Comparison of ENCODE assay signal across 14 cellular contexts in genomic region chr9:7983361-7983974, GRCh38.
DNase-seq lines count a peak whose midpoint lies in the region; ATAC-seq and TF ChIP-seq lines count a peak whose summit lies in the region.
"Had no signal": no experiment of that assay in that cellular context is flagged by ENCODE, and none has a peak within 500 bp of the region (broad histone marks: within the 10 kb centered on the region; RNA-seq: fewer than 3 reads in every experiment).

No MANE protein-coding gene starts in this region.

- no peaks in the 10 kb centered on the region for H3K36me3 Mint-ChIP-seq in endodermal cell (ENCODE audit: low read depth)
- H3K36me3 Mint-ChIP-seq in progenitor cell of endocrine pancreas (ENCODE audit: insufficient read depth) = no peaks in the 10 kb centered on the region

- H3K27ac Mint-ChIP-seq in endodermal cell (no peak overlapping the region), progenitor cell of endocrine pancreas (peak overlapping the region; percentile 92)

- DNase-seq in DMS53 (lab: John Stamatoyannopoulos, UW) = peak; percentile 6
- no peak for DNase-seq in DMS53 treated with DMSO at 0.1 percent for 48 hours (lab: John Stamatoyannopoulos, UW; ENCODE audit: unreplicated experiment)
- DNase-seq in NCI-H2227 treated with DMSO at 0.1 percent for 48 hours (lab: John Stamatoyannopoulos, UW) = peak; percentile 46
- DNase-seq in endodermal cell = no peak
- no peak for DNase-seq in progenitor cell of endocrine pancreas (ENCODE audit: low spot score, unreplicated experiment)
- no peak for DNase-seq in MG63
- DNase-seq: activated T-cell treated with anti-CD3 and anti-CD28 coated beads, Interleukin-2, amount 50 U/mL, for 48 hours; Calu3; glutamatergic neuron; SK-N-SH had no signal

- 82 to 88% methylated on average over 2 to 5 of the region's 5 CpGs for WGBS in endodermal cell (ENCODE audit: insufficient coverage in 1 of 2, insufficient read length in 1 of 2), 2 experiments
- 20 to 51% methylated on average over 5 of the region's 5 CpGs for WGBS in gastroesophageal sphincter (ENCODE audit: low coverage in 1 of 2), 2 donors

- H3K9me3 Mint-ChIP-seq in endodermal cell (no peaks in the 10 kb centered on the region), progenitor cell of endocrine pancreas (ENCODE audit: low read depth) (no peaks in the 10 kb centered on the region)

- no peak for TF ChIP-seq EP300 in gastroesophageal sphincter (IDR thresholded peaks at IDR 0.05)

- peaks cover 25% of the 10 kb centered on the region for H3K4me1 Mint-ChIP-seq in endodermal cell
- peaks cover 54% of the 10 kb centered on the region for H3K4me1 Mint-ChIP-seq in progenitor cell of endocrine pancreas (ENCODE audit: low read depth)

- H3K27me3 ChIP-seq in endodermal cell (ENCODE audit: control insufficient read depth, insufficient read depth, low read length, poor library complexity, severe bottlenecking) (no peaks in the 10 kb centered on the region), MG63 (no peaks in the 10 kb centered on the region), gastroesophageal sphincter (peaks cover 13% of the 10 kb centered on the region)
- H3K27me3 ChIP-seq: tibial nerve had no signal

- H3K4me1 ChIP-seq in endodermal cell (ENCODE audit: control insufficient read depth, insufficient read depth, low read length) = peaks cover 22% of the 10 kb centered on the region
- H3K4me1 ChIP-seq in gastroesophageal sphincter = no peaks in the 10 kb centered on the region

- H3K9me3 ChIP-seq in endodermal cell (ENCODE audit: control insufficient read depth, low read length) (no peaks in the 10 kb centered on the region), MG63 (no peaks in the 10 kb centered on the region), gastroesophageal sphincter (no peaks in the 10 kb centered on the region)
- H3K9me3 ChIP-seq: SK-N-SH, tibial nerve had no signal

- H3K4me3 Mint-ChIP-seq in endodermal cell (no peak overlapping the region), progenitor cell of endocrine pancreas (ENCODE audit: low read depth) (no peak overlapping the region)

- TF ChIP-seq POLR2A in gastroesophageal sphincter (IDR thresholded peaks at IDR 0.05) = no peak

- H3K9ac ChIP-seq in endodermal cell (ENCODE audit: extremely low read depth, low read length, poor library complexity, severe bottlenecking) = no peak overlapping the region
- H3K9ac ChIP-seq: SK-N-SH had no signal

- H3K27me3 Mint-ChIP-seq in endodermal cell (ENCODE audit: insufficient read depth) (no peaks in the 10 kb centered on the region), progenitor cell of endocrine pancreas (no peaks in the 10 kb centered on the region)

- peak overlapping the region; percentile 81 for H3K27ac ChIP-seq in endodermal cell (ENCODE audit: low read depth, low read length)
- no peak overlapping the region for H3K27ac ChIP-seq in gastroesophageal sphincter
- H3K27ac ChIP-seq: skin epidermis, tibial nerve had no signal

- H3K36me3 ChIP-seq in endodermal cell (ENCODE audit: control insufficient read depth, insufficient read depth, low read length) (no peaks in the 10 kb centered on the region), MG63 (no peaks in the 10 kb centered on the region), gastroesophageal sphincter (no peaks in the 10 kb centered on the region)
- H3K36me3 ChIP-seq: tibial nerve had no signal

- no peak for ATAC-seq in HG03571 (IDR thresholded peaks at IDR 0.05; ENCODE audit: unreplicated experiment)
- ATAC-seq in gastroesophageal sphincter = no peak

- peak overlapping the region; percentile 6 for H3K4me3 ChIP-seq in endodermal cell (ENCODE audit: low read length)
- no peak overlapping the region for H3K4me3 ChIP-seq in MG63
- H3K4me3 ChIP-seq in gastroesophageal sphincter = no peak overlapping the region
- H3K4me3 ChIP-seq: skin epidermis, tibial nerve had no signal

- no peak for TF ChIP-seq CTCF in endodermal cell (conservative IDR thresholded peaks at IDR 0.05)
- no peak for TF ChIP-seq CTCF in progenitor cell of endocrine pancreas (IDR thresholded peaks at IDR 0.05; ENCODE audit: unreplicated experiment)
- no peak for TF ChIP-seq CTCF in gastroesophageal sphincter (IDR thresholded peaks at IDR 0.05)

Comparison
In these comparisons a context has a peak if more than half of its experiments do, and no peak if none do; other contexts are left out.
1. DNase-seq: peak in DMS53 (single experiment) and NCI-H2227 treated with DMSO at 0.1 percent for 48 hours (single experiment); none in DMS53 treated with DMSO at 0.1 percent for 48 hours (single experiment), endodermal cell (single experiment), progenitor cell of endocrine pancreas (single experiment) and MG63 (single experiment).